ENCODE assay signal across 2 cellular contexts in the genomic region with DNA sequence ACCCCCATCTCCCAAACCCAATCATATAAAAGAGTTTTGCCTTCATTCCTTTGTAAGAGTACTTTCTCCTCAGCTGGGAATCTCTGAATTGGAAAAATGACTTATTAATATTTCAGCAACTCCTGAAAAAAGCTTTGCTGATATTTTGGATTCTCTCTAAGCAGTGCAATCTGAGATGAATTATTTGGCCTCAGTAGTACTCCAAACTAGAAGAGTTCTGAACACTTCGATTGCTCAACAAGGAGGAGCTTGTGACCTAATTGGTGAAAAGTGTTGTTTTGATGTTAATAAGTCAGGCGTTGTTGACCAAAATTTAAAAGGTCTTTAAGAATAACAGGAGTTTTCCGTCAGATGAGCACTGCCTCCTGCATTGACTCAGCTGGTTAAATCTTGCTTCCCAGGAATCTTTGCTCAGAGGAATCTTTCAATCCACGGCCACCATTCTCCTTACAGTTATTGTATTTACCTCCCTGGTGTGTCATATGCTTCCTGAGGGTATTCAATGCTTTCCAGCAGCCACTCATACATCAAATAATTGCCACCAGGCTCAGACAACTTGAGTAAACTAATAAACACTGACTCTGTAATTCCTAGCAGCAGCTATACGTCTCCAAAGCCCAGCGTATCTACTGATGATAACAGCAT.
A peak's percentile ranks its signal among the peaks of the same experiment; 100 is the strongest.
TF ChIP-seq lines count a peak whose summit lies in the region.

No MANE protein-coding gene starts in this region.

TF ChIP-seq in GM23338, 12 proteins besides CTCF, POLR2A, EP300 and RAD21 (continues in another document):
- TF ChIP-seq POLR2AphosphoS5 (IDR thresholded peaks at IDR 0.05; ENCODE audit: low read depth) = no peak
- TF ChIP-seq STAT1 (IDR thresholded peaks at IDR 0.05; ENCODE audit: unreplicated experiment) = no peak
- TF ChIP-seq EZH2phosphoT487 (IDR thresholded peaks at IDR 0.05; ENCODE audit: unreplicated experiment) = no peak
- TF ChIP-seq, protein P1, sequence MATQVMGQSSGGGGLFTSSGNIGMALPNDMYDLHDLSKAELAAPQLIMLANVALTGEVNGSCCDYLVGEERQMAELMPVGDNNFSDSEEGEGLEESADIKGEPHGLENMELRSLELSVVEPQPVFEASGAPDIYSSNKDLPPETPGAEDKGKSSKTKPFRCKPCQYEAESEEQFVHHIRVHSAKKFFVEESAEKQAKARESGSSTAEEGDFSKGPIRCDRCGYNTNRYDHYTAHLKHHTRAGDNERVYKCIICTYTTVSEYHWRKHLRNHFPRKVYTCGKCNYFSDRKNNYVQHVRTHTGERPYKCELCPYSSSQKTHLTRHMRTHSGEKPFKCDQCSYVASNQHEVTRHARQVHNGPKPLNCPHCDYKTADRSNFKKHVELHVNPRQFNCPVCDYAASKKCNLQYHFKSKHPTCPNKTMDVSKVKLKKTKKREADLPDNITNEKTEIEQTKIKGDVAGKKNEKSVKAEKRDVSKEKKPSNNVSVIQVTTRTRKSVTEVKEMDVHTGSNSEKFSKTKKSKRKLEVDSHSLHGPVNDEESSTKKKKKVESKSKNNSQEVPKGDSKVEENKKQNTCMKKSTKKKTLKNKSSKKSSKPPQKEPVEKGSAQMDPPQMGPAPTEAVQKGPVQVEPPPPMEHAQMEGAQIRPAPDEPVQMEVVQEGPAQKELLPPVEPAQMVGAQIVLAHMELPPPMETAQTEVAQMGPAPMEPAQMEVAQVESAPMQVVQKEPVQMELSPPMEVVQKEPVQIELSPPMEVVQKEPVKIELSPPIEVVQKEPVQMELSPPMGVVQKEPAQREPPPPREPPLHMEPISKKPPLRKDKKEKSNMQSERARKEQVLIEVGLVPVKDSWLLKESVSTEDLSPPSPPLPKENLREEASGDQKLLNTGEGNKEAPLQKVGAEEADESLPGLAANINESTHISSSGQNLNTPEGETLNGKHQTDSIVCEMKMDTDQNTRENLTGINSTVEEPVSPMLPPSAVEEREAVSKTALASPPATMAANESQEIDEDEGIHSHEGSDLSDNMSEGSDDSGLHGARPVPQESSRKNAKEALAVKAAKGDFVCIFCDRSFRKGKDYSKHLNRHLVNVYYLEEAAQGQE (IDR thresholded peaks at IDR 0.05; ENCODE audit: unreplicated experiment) = no peak
- no peak for TF ChIP-seq ZNF331 (CRISPR knock-in tag; IDR thresholded peaks at IDR 0.05; ENCODE audit: low read depth)
- TF ChIP-seq, protein P2, sequence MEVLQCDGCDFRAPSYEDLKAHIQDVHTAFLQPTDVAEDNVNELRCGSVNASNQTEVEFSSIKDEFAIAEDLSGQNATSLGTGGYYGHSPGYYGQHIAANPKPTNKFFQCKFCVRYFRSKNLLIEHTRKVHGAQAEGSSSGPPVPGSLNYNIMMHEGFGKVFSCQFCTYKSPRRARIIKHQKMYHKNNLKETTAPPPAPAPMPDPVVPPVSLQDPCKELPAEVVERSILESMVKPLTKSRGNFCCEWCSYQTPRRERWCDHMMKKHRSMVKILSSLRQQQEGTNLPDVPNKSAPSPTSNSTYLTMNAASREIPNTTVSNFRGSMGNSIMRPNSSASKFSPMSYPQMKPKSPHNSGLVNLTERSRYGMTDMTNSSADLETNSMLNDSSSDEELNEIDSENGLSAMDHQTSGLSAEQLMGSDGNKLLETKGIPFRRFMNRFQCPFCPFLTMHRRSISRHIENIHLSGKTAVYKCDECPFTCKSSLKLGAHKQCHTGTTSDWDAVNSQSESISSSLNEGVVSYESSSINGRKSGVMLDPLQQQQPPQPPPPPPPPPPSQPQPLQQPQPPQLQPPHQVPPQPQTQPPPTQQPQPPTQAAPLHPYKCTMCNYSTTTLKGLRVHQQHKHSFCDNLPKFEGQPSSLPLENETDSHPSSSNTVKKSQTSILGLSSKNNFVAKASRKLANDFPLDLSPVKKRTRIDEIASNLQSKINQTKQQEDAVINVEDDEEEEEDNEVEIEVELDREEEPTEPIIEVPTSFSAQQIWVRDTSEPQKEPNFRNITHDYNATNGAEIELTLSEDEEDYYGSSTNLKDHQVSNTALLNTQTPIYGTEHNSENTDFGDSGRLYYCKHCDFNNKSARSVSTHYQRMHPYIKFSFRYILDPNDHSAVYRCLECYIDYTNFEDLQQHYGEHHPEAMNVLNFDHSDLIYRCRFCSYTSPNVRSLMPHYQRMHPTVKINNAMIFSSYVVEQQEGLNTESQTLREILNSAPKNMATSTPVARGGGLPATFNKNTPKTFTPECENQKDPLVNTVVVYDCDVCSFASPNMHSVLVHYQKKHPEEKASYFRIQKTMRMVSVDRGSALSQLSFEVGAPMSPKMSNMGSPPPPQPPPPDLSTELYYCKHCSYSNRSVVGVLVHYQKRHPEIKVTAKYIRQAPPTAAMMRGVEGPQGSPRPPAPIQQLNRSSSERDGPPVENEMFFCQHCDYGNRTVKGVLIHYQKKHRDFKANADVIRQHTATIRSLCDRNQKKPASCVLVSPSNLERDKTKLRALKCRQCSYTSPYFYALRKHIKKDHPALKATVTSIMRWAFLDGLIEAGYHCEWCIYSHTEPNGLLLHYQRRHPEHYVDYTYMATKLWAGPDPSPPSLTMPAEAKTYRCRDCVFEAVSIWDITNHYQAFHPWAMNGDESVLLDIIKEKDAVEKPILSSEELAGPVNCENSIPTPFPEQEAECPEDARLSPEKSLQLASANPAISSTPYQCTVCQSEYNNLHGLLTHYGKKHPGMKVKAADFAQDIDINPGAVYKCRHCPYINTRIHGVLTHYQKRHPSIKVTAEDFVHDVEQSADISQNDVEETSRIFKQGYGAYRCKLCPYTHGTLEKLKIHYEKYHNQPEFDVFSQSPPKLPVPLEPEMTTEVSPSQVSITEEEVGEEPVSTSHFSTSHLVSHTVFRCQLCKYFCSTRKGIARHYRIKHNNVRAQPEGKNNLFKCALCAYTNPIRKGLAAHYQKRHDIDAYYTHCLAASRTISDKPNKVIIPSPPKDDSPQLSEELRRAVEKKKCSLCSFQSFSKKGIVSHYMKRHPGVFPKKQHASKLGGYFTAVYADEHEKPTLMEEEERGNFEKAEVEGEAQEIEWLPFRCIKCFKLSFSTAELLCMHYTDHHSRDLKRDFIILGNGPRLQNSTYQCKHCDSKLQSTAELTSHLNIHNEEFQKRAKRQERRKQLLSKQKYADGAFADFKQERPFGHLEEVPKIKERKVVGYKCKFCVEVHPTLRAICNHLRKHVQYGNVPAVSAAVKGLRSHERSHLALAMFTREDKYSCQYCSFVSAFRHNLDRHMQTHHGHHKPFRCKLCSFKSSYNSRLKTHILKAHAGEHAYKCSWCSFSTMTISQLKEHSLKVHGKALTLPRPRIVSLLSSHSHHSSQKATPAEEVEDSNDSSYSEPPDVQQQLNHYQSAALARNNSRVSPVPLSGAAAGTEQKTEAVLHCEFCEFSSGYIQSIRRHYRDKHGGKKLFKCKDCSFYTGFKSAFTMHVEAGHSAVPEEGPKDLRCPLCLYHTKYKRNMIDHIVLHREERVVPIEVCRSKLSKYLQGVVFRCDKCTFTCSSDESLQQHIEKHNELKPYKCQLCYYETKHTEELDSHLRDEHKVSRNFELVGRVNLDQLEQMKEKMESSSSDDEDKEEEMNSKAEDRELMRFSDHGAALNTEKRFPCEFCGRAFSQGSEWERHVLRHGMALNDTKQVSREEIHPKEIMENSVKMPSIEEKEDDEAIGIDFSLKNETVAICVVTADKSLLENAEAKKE (CRISPR knock-in tag; IDR thresholded peaks at IDR 0.05) = no peak
- TF ChIP-seq EZH2 (IDR thresholded peaks at IDR 0.05; ENCODE audit: low read depth, unreplicated experiment) = no peak
- no peak for TF ChIP-seq ZNF114 (CRISPR knock-in tag; IDR thresholded peaks at IDR 0.05)
- no peak for TF ChIP-seq NANOG (IDR thresholded peaks at IDR 0.05; ENCODE audit: borderline replicate concordance)

TF ChIP-seq in K562, 482 proteins besides CTCF, POLR2A, EP300 and RAD21:
- TF ChIP-seq, protein P3, sequence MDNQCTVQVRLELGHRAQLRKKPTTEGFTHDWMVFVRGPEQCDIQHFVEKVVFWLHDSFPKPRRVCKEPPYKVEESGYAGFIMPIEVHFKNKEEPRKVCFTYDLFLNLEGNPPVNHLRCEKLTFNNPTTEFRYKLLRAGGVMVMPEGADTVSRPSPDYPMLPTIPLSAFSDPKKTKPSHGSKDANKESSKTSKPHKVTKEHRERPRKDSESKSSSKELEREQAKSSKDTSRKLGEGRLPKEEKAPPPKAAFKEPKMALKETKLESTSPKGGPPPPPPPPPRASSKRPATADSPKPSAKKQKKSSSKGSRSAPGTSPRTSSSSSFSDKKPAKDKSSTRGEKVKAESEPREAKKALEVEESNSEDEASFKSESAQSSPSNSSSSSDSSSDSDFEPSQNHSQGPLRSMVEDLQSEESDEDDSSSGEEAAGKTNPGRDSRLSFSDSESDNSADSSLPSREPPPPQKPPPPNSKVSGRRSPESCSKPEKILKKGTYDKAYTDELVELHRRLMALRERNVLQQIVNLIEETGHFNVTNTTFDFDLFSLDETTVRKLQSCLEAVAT (IDR thresholded peaks at IDR 0.05) = peak in 1 of 2 experiments; percentile 41; a peak in 1 of 4 replicates
- TF ChIP-seq, protein P4, sequence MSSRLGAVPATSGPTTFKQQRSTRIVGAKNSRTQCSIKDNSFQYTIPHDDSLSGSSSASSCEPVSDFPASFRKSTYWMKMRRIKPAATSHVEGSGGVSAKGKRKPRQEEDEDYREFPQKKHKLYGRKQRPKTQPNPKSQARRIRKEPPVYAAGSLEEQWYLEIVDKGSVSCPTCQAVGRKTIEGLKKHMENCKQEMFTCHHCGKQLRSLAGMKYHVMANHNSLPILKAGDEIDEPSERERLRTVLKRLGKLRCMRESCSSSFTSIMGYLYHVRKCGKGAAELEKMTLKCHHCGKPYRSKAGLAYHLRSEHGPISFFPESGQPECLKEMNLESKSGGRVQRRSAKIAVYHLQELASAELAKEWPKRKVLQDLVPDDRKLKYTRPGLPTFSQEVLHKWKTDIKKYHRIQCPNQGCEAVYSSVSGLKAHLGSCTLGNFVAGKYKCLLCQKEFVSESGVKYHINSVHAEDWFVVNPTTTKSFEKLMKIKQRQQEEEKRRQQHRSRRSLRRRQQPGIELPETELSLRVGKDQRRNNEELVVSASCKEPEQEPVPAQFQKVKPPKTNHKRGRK (tag; IDR thresholded peaks at IDR 0.05) = no peak
